In genomic region chr18:58300867-58301266, GRCh38 we compare ENCODE assay signal across 19 cellular contexts.
"Had no signal": no experiment of that assay in that cellular context is flagged by ENCODE, and none has a peak within 500 bp of the region (broad histone marks: within the 10 kb centered on the region; RNA-seq: fewer than 3 reads in every experiment).

No MANE protein-coding gene starts in this region.

- H3K4me3 ChIP-seq: mucosa of descending colon, neural progenitor cell, stomach, vagina had no signal

- H3K27me3 Mint-ChIP-seq: activated naive CD8-positive, alpha-beta T cell; progenitor cell of endocrine pancreas had no signal

- H3K36me3 Mint-ChIP-seq: neural progenitor cell had no signal

- H3K27ac ChIP-seq: neural progenitor cell, vagina had no signal

- H3K4me1 ChIP-seq: neural progenitor cell had no signal

- H3K9me3 ChIP-seq: vagina had no signal

- DNase-seq: activated CD4-positive, alpha-beta T cell treated with anti-CD3 and anti-CD28 coated beads, Interleukin-2, amount 50 U/mL, for 1 hour; activated gamma-delta T cell; activated T-cell treated with anti-CD3 and anti-CD28 coated beads, Interleukin-2, amount 50 U/mL, for 72 hours; amygdala; foreskin fibroblast; kidney glomerular epithelial cell; mesenchymal stem cell; mucosa of descending colon; naive thymus-derived CD4-positive, alpha-beta T cell; stimulated activated CD4-positive, alpha-beta T cell treated with anti-CD3 and anti-CD28 coated beads, Interleukin-12 subunit alpha, Interleukin-12 subunit beta, amount 100 ng/mL, for 4 hours; stimulated activated CD4-positive, alpha-beta T cell treated with anti-CD3 and anti-CD28 coated beads, Interleukin-1b, Interleukin-23, amount 100 ng/mL, for 48 hours; stimulated activated CD8-positive, alpha-beta memory T cell treated with anti-CD3 and anti-CD28 coated beads, Interleukin-4, amount 100 ng/mL, for 48 hours; stomach; T-cell; trophoblast cell had no signal

- ATAC-seq: activated T-cell treated with anti-CD3 and anti-CD28 coated beads, Interleukin-2, amount 50 U/mL, for 72 hours; mucosa of descending colon; naive thymus-derived CD4-positive, alpha-beta T cell; T-cell had no signal

- H3K27ac Mint-ChIP-seq: activated naive CD8-positive, alpha-beta T cell; activated T-cell treated with anti-CD3 and anti-CD28 coated beads, Interleukin-2, amount 50 U/mL, for 72 hours; neural progenitor cell; progenitor cell of endocrine pancreas had no signal

- H3K4me3 Mint-ChIP-seq: activated naive CD8-positive, alpha-beta T cell; activated T-cell treated with anti-CD3 and anti-CD28 coated beads, Interleukin-2, amount 50 U/mL, for 72 hours; naive thymus-derived CD4-positive, alpha-beta T cell; neural progenitor cell; T-cell had no signal

- H3K4me1 Mint-ChIP-seq: neural progenitor cell had no signal

- H3K27me3 ChIP-seq: neural progenitor cell, stomach, vagina had no signal

- H3K36me3 ChIP-seq: neural progenitor cell, stomach, vagina had no signal
